Comparison of ENCODE assay signal across 8 cellular contexts in genomic region chr9:7974335-7975005, GRCh38.
DNase-seq lines count a peak whose midpoint lies in the region; ATAC-seq and TF ChIP-seq lines count a peak whose summit lies in the region.

No MANE protein-coding gene starts in this region.

- peak; percentile 17 for DNase-seq in stimulated activated CD4-positive, alpha-beta T cell treated with anti-CD3 and anti-CD28 coated beads, Interleukin-1b, Interleukin-23, amount 100 ng/mL, for 48 hours
- no peak for DNase-seq in stimulated activated CD4-positive, alpha-beta T cell treated with anti-CD3 and anti-CD28 coated beads, Interleukin-2, amount 100 ng/mL, for 24 hours
- DNase-seq in activated T-cell treated with anti-CD3 and anti-CD28 coated beads, Interleukin-2, amount 50 U/mL, for 48 hours, result peak; percentile 55 to 58
- DNase-seq in EL, result no peak
- no peak for DNase-seq in posterior vena cava (ENCODE audit: low spot score)
- DNase-seq in substantia nigra (lab: John Stamatoyannopoulos, UW), result no peak
- no peak for DNase-seq in left lung

- H3K36me3 ChIP-seq in left lung, result no peaks in the 10 kb centered on the region

- H3K9me3 ChIP-seq in left lung, result no peaks in the 10 kb centered on the region

- intact Hi-C loops in posterior vena cava (cut with DNase I), result loop anchor here in 1 of 2 donors (5.0 kb wide), 1 partner anchor 1337 kb away; no protein-coding TSS in a partner anchor
- intact Hi-C loops in left lung (cut with DNase I), result no loop called here

- peak; percentile 21 for ATAC-seq in HG03469 (IDR thresholded peaks at IDR 0.05; ENCODE audit: unreplicated experiment)
- no peak for ATAC-seq in left lung

- H3K4me1 ChIP-seq in left lung, result peaks cover 0 to 31% of the 10 kb centered on the region in 2 donors

- H3K27me3 ChIP-seq in left lung, result no peaks in the 10 kb centered on the region

- no peak for TF ChIP-seq CTCF in left lung (IDR thresholded peaks at IDR 0.05)

- no peak overlapping the region for H3K4me3 ChIP-seq in left lung

- H3K27ac ChIP-seq in substantia nigra (ENCODE audit: low read depth, low read length, poor library complexity, severe bottlenecking) (no peak overlapping the region), left lung (no peak overlapping the region)

Comparison
In these comparisons a context has a peak if more than half of its experiments do, and no peak if none do; other contexts are left out.
1. DNase-seq: peak in stimulated activated CD4-positive, alpha-beta T cell treated with anti-CD3 and anti-CD28 coated beads, Interleukin-1b, Interleukin-23, amount 100 ng/mL, for 48 hours (single experiment) and activated T-cell treated with anti-CD3 and anti-CD28 coated beads, Interleukin-2, amount 50 U/mL, for 48 hours (2 of 2); none in stimulated activated CD4-positive, alpha-beta T cell treated with anti-CD3 and anti-CD28 coated beads, Interleukin-2, amount 100 ng/mL, for 24 hours (0 of 2), EL (single experiment), posterior vena cava (single experiment), substantia nigra (0 of 49) and left lung (0 of 2).